In the genomic region with DNA sequence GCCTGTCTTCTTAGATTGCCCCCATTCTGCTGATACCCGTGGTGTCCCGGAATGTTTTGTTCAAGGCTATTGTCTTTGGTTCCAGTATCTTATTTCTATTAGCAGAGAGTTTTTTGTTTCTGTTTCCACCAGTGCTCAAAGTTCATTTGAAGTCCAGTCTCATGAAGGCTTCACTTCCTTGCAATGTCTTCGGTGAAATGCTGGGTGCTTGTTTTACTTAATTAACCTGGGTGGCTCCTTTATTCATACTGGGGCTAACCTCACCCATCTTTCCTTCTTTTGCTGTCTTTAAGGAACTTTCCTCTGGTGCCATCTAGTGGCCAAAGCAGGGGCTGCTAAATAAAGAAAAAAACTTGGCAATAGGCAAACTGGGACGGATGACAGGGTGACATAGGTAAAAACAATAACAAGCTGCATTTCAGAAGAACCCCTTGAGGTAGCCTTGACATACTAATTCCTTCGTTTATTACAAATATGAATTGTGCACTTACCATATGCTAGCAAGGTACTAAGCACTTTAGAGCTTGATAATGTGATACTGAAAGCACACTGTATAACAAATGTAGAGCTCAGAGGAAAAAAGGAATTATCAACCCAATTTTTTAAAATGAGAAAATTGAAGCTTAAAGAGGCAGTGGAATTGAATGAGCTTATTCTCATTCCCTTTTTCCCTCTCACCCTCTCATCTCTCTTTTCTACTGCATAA, we compare ENCODE assay signal across 8 cellular contexts. TPM values are rescaled to one million over a fixed set of nuclear protein-coding genes. Genes with fewer than 3 reads are reported as not detected.
DNase-seq lines count a peak whose midpoint lies in the region; ATAC-seq and TF ChIP-seq lines count a peak whose summit lies in the region.

No MANE protein-coding gene starts in this region.

- 16 to 18% methylated on average over 5 of the region's 5 CpGs for WGBS in upper lobe of left lung, 2 donors

- no peak for TF ChIP-seq EP300 in upper lobe of left lung (IDR thresholded peaks at IDR 0.05)

- ATAC-seq in GM21786 (IDR thresholded peaks at IDR 0.05; ENCODE audit: unreplicated experiment) (peak; percentile 86), upper lobe of left lung (ENCODE audit: low FRiP score in 2 of 2) (peak in 1 of 2 donors; percentile 88)

- no peak overlapping the region for H3K27ac ChIP-seq in SJCRH30
- no peak overlapping the region for H3K27ac ChIP-seq in upper lobe of left lung

- TF ChIP-seq CTCF in upper lobe of left lung (IDR thresholded peaks at IDR 0.05), result peak; percentile 68 to 90 (median 78)

- TF ChIP-seq POLR2A in upper lobe of left lung (IDR thresholded peaks at IDR 0.05), result no peak

- H3K4me1 ChIP-seq in SJCRH30 (no peaks in the 10 kb centered on the region), upper lobe of left lung (peaks cover 0 to 7% (median 0%) of the 10 kb centered on the region in 4 donors)

- H3K36me3 ChIP-seq in SJCRH30 (no peaks in the 10 kb centered on the region), upper lobe of left lung (no peaks in the 10 kb centered on the region)

- DNase-seq in DMS53 (lab: John Stamatoyannopoulos, UW) (peak; percentile 71), M059J (ENCODE audit: low read depth) (peak; percentile 71), SJCRH30 (peak; percentile 40 to 81), germinal center (ENCODE audit: low spot score) (peak; percentile 52), pons (ENCODE audit: low spot score) (peak; percentile 83), upper lobe of left lung (peak in 1 of 2 donors; percentile 43)
- peak; percentile 57 for DNase-seq in activated effector memory CD4-positive, alpha-beta T cell treated with Interleukin-2 at 50 U/mL for 16 hours

- H3K27me3 ChIP-seq in SJCRH30, result no peaks in the 10 kb centered on the region
- H3K27me3 ChIP-seq in upper lobe of left lung, result no peaks in the 10 kb centered on the region

- H3K9me3 ChIP-seq in SJCRH30 (replicated peaks) (no peaks in the 10 kb centered on the region), upper lobe of left lung (no peaks in the 10 kb centered on the region)

- H3K4me3 ChIP-seq in SJCRH30 (no peak overlapping the region), upper lobe of left lung (no peak overlapping the region)

RNA-seq across cellular contexts. Expression of a gene that starts 2.8 kb away (rescaled TPM):
- total RNA-seq in M059J (2014; rRNA removed; shearing (Covaris generic)), result not detected in 2 replicates
- not detected in 2 replicates for total RNA-seq in SJCRH30 (2014; rRNA removed; shearing (Covaris generic))
- total RNA-seq in upper lobe of left lung, result not detected
